In genomic region chr2:15812187-15812830, GRCh38 we compare ENCODE assay signal across 14 cellular contexts.
"Had no signal": no experiment of that assay in that cellular context is flagged by ENCODE, and none has a peak within 500 bp of the region (broad histone marks: within the 10 kb centered on the region; RNA-seq: fewer than 3 reads in every experiment).

No MANE protein-coding gene starts in this region.

- DNase-seq: activated CD4-positive, alpha-beta T cell treated with anti-CD3 and anti-CD28 coated beads, Interleukin-2, amount 10 ng/mL, durations not matched to agents 7 days and 5 days; activated CD4-positive, CD25-positive, alpha-beta regulatory T cell; activated CD8-positive, alpha-beta memory T cell treated with anti-CD3 and anti-CD28 coated beads for 24 hours; activated naive CD4-positive, alpha-beta T cell treated with Interleukin-2 at 50 U/mL for 16 hours; activated naive CD8-positive, alpha-beta T cell treated with anti-CD3 and anti-CD28 coated beads, Interleukin-2, amount 50 U/mL, for 24 hours; effector CD4-positive, alpha-beta T cell; heart right ventricle; left ventricle myocardium superior; naive B cell; trophoblast cell had no signal

- H3K4me2 ChIP-seq: smooth muscle cell had no signal

- H3K27me3 ChIP-seq: cardiac muscle cell had no signal

- H3K36me3 ChIP-seq: cardiac muscle cell, heart right ventricle had no signal

- H3K4me3 ChIP-seq: cardiac muscle cell, coronary artery, heart right ventricle, smooth muscle cell had no signal

- H3K9me3 ChIP-seq: heart right ventricle had no signal

- ATAC-seq: activated naive CD8-positive, alpha-beta T cell treated with anti-CD3 and anti-CD28 coated beads, Interleukin-2, amount 50 U/mL, for 24 hours; heart right ventricle; left ventricle myocardium superior; stimulated activated effector memory CD8-positive, alpha-beta T cell treated with anti-CD3 and anti-CD28 coated beads, Interleukin-12 subunit alpha, Interleukin-12 subunit beta, amount 100 ng/mL, for 72 hours had no signal

- H3K27ac ChIP-seq: cardiac muscle cell, coronary artery, heart right ventricle had no signal
